11 cellular contexts compared by ENCODE assay signal in the genomic region with DNA sequence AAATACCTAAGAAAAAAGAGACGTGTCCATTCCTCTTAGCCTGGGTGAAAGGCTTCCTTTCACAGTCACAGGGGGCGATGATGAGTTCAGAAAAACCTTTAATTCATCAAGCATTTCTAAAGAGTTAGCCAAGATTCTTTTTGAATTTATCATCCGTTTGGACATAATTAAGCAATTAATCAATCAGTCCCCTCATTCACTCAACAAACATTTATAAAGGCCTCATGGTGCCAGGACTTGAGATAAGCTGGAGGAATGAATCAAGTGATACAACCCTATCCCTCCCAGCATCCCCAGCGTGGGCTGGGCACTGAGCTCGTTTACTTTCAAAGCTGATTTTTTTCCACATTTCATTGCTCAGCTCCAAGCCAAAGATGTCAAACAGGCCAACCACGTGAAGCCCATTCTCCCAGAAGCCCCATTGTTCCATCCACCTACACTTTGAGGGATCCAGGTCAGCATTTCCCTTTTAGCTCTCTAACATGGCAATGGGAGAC.
DNase-seq lines count a peak whose midpoint lies in the region; ATAC-seq and TF ChIP-seq lines count a peak whose summit lies in the region.
"Had no signal": no experiment of that assay in that cellular context is flagged by ENCODE, and none has a peak within 500 bp of the region (broad histone marks: within the 10 kb centered on the region; RNA-seq: fewer than 3 reads in every experiment).

No MANE protein-coding gene starts in this region.

- H3K27ac Mint-ChIP-seq in activated naive CD8-positive, alpha-beta T cell treated with anti-CD3 and anti-CD28 coated beads, Interleukin-2, amount 50 U/mL, for 24 hours, result no peak overlapping the region
- H3K27ac Mint-ChIP-seq in immature natural killer cell, result no peak overlapping the region
- H3K27ac Mint-ChIP-seq: activated CD8-positive, alpha-beta T cell treated with anti-CD3 and anti-CD28 coated beads, Interleukin-2, amount 10 ng/mL, durations not matched to agents 7 days and 5 days had no signal

- H3K4me1 Mint-ChIP-seq in activated naive CD8-positive, alpha-beta T cell treated with anti-CD3 and anti-CD28 coated beads, Interleukin-2, amount 50 U/mL, for 24 hours, result no peaks in the 10 kb centered on the region
- no peaks in the 10 kb centered on the region for H3K4me1 Mint-ChIP-seq in immature natural killer cell

- no peaks in the 10 kb centered on the region for H3K36me3 ChIP-seq in HEK293 (ENCODE audit: control insufficient read depth in 2 of 2, insufficient read depth in 1 of 2, low read length in 2 of 2)
- no peaks in the 10 kb centered on the region for H3K36me3 ChIP-seq in tibial artery

- H3K4me3 ChIP-seq in HEK293 (ENCODE audit: low read depth, low read length) (no peak overlapping the region), astrocyte of the cerebellum (ENCODE audit: low read depth, low read length) (no peak overlapping the region), tibial artery (peak overlapping the region; percentile 13 to 31)

- ATAC-seq in GM18520 (IDR thresholded peaks at IDR 0.05; ENCODE audit: unreplicated experiment), result no peak
- ATAC-seq in activated naive CD8-positive, alpha-beta T cell treated with anti-CD3 and anti-CD28 coated beads, Interleukin-2, amount 50 U/mL, for 24 hours, result no peak
- ATAC-seq: activated CD8-positive, alpha-beta T cell treated with anti-CD3 and anti-CD28 coated beads, Interleukin-2, amount 10 ng/mL, durations not matched to agents 7 days and 5 days; stimulated activated naive CD8-positive, alpha-beta T cell treated with anti-CD3 and anti-CD28 coated beads, Interleukin-15, Interleukin-2, amounts not matched to agents 100 U/mL and 50 U/mL, for 24 hours had no signal

- CTCF ChIA-PET in HEK293 (lab: Yijun Ruan, JAX), result interaction anchor here (0.6 to 1.4 kb wide), 4 partner anchors 14 to 425 kb away, joined by 3 to 8 read pairs (median 4); no protein-coding TSS in a partner anchor

- in situ Hi-C loops in astrocyte of the cerebellum (cut with HindIII; ENCODE audit: low sequenced_read_pairs), result no loop called here

- no peaks in the 10 kb centered on the region for H3K27me3 ChIP-seq in tibial artery

- intact Hi-C loops in tibial artery (cut with DNase I; ENCODE audit: low total_unique reads), result no loop called here

- peaks cover 11% of the 10 kb centered on the region for H3K9me3 Mint-ChIP-seq in activated naive CD8-positive, alpha-beta T cell treated with anti-CD3 and anti-CD28 coated beads, Interleukin-2, amount 50 U/mL, for 24 hours
- H3K9me3 Mint-ChIP-seq in immature natural killer cell, result peaks cover 7 to 21% (median 15%) of the 10 kb centered on the region in 6 donors

- no peak overlapping the region for H3K4me3 Mint-ChIP-seq in activated naive CD8-positive, alpha-beta T cell treated with anti-CD3 and anti-CD28 coated beads, Interleukin-2, amount 50 U/mL, for 24 hours
- H3K4me3 Mint-ChIP-seq in immature natural killer cell, result no peak overlapping the region
- H3K4me3 Mint-ChIP-seq: activated CD8-positive, alpha-beta T cell treated with anti-CD3 and anti-CD28 coated beads, Interleukin-2, amount 10 ng/mL, durations not matched to agents 7 days and 5 days had no signal

- DNase-seq in astrocyte of the cerebellum (ENCODE audit: low read depth) (no peak), kidney tubule cell (ENCODE audit: low spot score) (peak; percentile 53), tibial artery (peak; percentile 61 to 82), MV-4-11 (lab: John Stamatoyannopoulos, UW) (no peak), immature natural killer cell (no peak)
- no peak for DNase-seq in activated naive CD8-positive, alpha-beta T cell treated with anti-CD3 and anti-CD28 coated beads, Interleukin-2, amount 50 U/mL, for 24 hours
- DNase-seq: activated CD8-positive, alpha-beta T cell treated with anti-CD3 and anti-CD28 coated beads, Interleukin-2, amount 10 ng/mL, durations not matched to agents 7 days and 5 days; RPMI8226; stimulated activated naive CD8-positive, alpha-beta T cell treated with anti-CD3 and anti-CD28 coated beads, Interleukin-15, Interleukin-2, amounts not matched to agents 100 U/mL and 50 U/mL, for 24 hours had no signal

- H3K9me3 ChIP-seq in HEK293 (ENCODE audit: control insufficient read depth, insufficient read depth, low read depth, low read length), result no peaks in the 10 kb centered on the region
- H3K9me3 ChIP-seq in tibial artery, result peaks cover 8 to 22% (median 10%) of the 10 kb centered on the region in 3 donors

- no peaks in the 10 kb centered on the region for H3K27me3 Mint-ChIP-seq in activated naive CD8-positive, alpha-beta T cell treated with anti-CD3 and anti-CD28 coated beads, Interleukin-2, amount 50 U/mL, for 24 hours
- peaks cover under 1 to 2% (median 1%) of the 10 kb centered on the region in 3 donors for H3K27me3 Mint-ChIP-seq in immature natural killer cell (ENCODE audit: low read depth in 3 of 3)

- POLR2A ChIA-PET in HEK293 (lab: Yijun Ruan, JAX), result interaction anchor here (0.8 to 1.1 kb wide), 2 partner anchors 13 to 18 kb away, joined by 3 read pairs; no protein-coding TSS in a partner anchor

- H3K36me3 Mint-ChIP-seq in activated naive CD8-positive, alpha-beta T cell treated with anti-CD3 and anti-CD28 coated beads, Interleukin-2, amount 50 U/mL, for 24 hours (ENCODE audit: low read depth), result no peaks in the 10 kb centered on the region
- H3K36me3 Mint-ChIP-seq in immature natural killer cell, result no peaks in the 10 kb centered on the region

- TF ChIP-seq CTCF in HEK293 (tag by site-specific recombination; IDR thresholded peaks at IDR 0.05) (no peak), astrocyte of the cerebellum (IDR thresholded peaks at IDR 0.05; ENCODE audit: low read depth, low read length, missing control alignments) (peak; percentile 44), tibial artery (IDR thresholded peaks at IDR 0.05) (peak in 1 of 2 experiments; percentile 26)

- H3K27ac ChIP-seq in HEK293 (ENCODE audit: extremely low read depth, low read depth, low read length) (no peak overlapping the region), tibial artery (peak overlapping the region; percentile 81 to 83)

- H3K4me1 ChIP-seq in HEK293 (ENCODE audit: control insufficient read depth, insufficient read depth, low read length) (peaks cover 5% of the 10 kb centered on the region; the same call in 1 of the 2 replicates), tibial artery (peaks cover 0 to 43% (median 33%) of the 10 kb centered on the region in 4 donors)

TF ChIP-seq in HEK293, 187 proteins besides CTCF, POLR2A, EP300 and RAD21:
- TF ChIP-seq ZBTB17 (tag by site-specific recombination; IDR thresholded peaks at IDR 0.05) (no peak), ZFHX2 (tag by site-specific recombination; conservative IDR thresholded peaks at IDR 0.05) (peak; percentile 42)

Comparison
In these comparisons a context has a peak if more than half of its experiments do, and no peak if none do; other contexts are left out.
1. H3K4me3 ChIP-seq: peak in tibial artery (2 of 2); none in HEK293 (single experiment) and astrocyte of the cerebellum (single experiment).
2. DNase-seq: peak in kidney tubule cell (single experiment) and tibial artery (2 of 2); none in astrocyte of the cerebellum (single experiment), MV-4-11 (single experiment), activated naive CD8-positive, alpha-beta T cell treated with anti-CD3 and anti-CD28 coated beads, Interleukin-2, amount 50 U/mL, for 24 hours (single experiment) and immature natural killer cell (0 of 3).